8 cellular contexts compared by ENCODE assay signal in the genomic region with DNA sequence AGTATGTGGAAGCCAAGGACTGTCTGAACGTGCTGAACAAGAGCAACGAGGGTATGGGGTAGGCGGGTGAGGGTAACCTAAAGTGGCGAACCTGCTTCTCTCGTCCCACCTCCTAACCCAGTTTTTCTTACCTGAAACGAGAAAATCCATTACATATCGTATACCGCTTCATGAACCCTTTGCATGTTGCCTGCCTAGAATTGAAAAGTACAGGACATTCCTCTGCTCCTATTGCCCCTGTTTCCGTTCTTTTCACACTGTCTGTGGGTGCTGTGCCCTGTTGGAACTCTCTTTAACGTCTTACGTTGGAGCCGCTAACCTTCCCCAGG. TPM values are rescaled to one million over a fixed set of nuclear protein-coding genes. Genes with fewer than 3 reads are reported as not detected.
DNase-seq lines count a peak whose midpoint lies in the region; ATAC-seq and TF ChIP-seq lines count a peak whose summit lies in the region.

No MANE protein-coding gene starts in this region.

- TF ChIP-seq CTCF in HFF-Myc (IDR thresholded peaks at IDR 0.05; ENCODE audit: low read depth, low read length, missing control alignments): no peak
- no peak for TF ChIP-seq CTCF in spleen (IDR thresholded peaks at IDR 0.05 in 8 of 11, conservative IDR thresholded peaks at IDR 0.05 in 3 of 11)

- H3K36me3 ChIP-seq in iPS DF 6.9 (ENCODE audit: control insufficient read depth, insufficient read depth, low read length) (peaks cover 18% of the 10 kb centered on the region), spleen (peaks cover 0 to 52% (median 11%) of the 10 kb centered on the region in 6 donors)

- no peaks in the 10 kb centered on the region for H3K9me3 Mint-ChIP-seq in activated T-helper 17 cell treated with anti-CD3 and anti-CD28 coated beads, Interleukin-2, amount 50 U/mL, for 72 hours

- DNase-seq in HFF-Myc (ENCODE audit: extremely low read depth, low read depth): no peak
- DNase-seq in iPS DF 6.9 (ENCODE audit: low read depth, low spot score): no peak
- no peak for DNase-seq in spleen
- DNase-seq in activated effector memory CD4-positive, alpha-beta T cell treated with anti-CD3 and anti-CD28 coated beads, Interleukin-2, amount 50 U/mL, for 16 hours: no peak
- DNase-seq in ecto neural progenitor cell (ENCODE audit: low spot score): no peak

- TF ChIP-seq POLR2A in spleen (IDR thresholded peaks at IDR 0.05): no peak

- H3K4me1 ChIP-seq in iPS DF 6.9 (ENCODE audit: control insufficient read depth, insufficient read depth, low read length): no peaks in the 10 kb centered on the region
- peaks cover 24 to 63% (median 54%) of the 10 kb centered on the region in 6 donors for H3K4me1 ChIP-seq in spleen

- ATAC-seq in activated T-helper 17 cell treated with anti-CD3 and anti-CD28 coated beads, Interleukin-2, amount 50 U/mL, for 72 hours (replicated peaks): peak; percentile 3
- ATAC-seq in GM21576 (IDR thresholded peaks at IDR 0.05; ENCODE audit: unreplicated experiment): no peak
- no peak for ATAC-seq in GM21717 (IDR thresholded peaks at IDR 0.05; ENCODE audit: unreplicated experiment)

- no CpG with 5 or more reads among the region's 12 CpGs for WGBS in iPS DF 6.9 (ENCODE audit: insufficient coverage, insufficient read length)
- 6 to 9% (median 7%) methylated on average over 12 of the region's 12 CpGs for whole genome bisulfite sequencing in spleen, 5 donors

- H3K27me3 ChIP-seq in iPS DF 6.9 (ENCODE audit: control insufficient read depth, insufficient read depth, low read length): no peaks in the 10 kb centered on the region
- no peaks in the 10 kb centered on the region for H3K27me3 ChIP-seq in spleen (replicated peaks in 1 of 7)

- H3K4me3 ChIP-seq in HFF-Myc (replicated peaks; ENCODE audit: low read depth, low read length): peak overlapping the region; percentile 99
- peak overlapping the region; percentile 67 for H3K4me3 ChIP-seq in iPS DF 6.9 (ENCODE audit: low read length)
- H3K4me3 ChIP-seq in spleen: peak overlapping the region; percentile 40 to 98 (median 72)

- peak overlapping the region; percentile 97 for H3K27ac Mint-ChIP-seq in activated T-helper 17 cell treated with anti-CD3 and anti-CD28 coated beads, Interleukin-2, amount 50 U/mL, for 72 hours

- H3K9me3 ChIP-seq in iPS DF 6.9 (ENCODE audit: control insufficient read depth, insufficient read depth, low read length) (no peaks in the 10 kb centered on the region), spleen (no peaks in the 10 kb centered on the region)

- peak overlapping the region; percentile 95 for H3K4me3 Mint-ChIP-seq in activated T-helper 17 cell treated with anti-CD3 and anti-CD28 coated beads, Interleukin-2, amount 50 U/mL, for 72 hours

- H3K36me3 Mint-ChIP-seq in activated T-helper 17 cell treated with anti-CD3 and anti-CD28 coated beads, Interleukin-2, amount 50 U/mL, for 72 hours (ENCODE audit: low read depth): peaks cover 92% of the 10 kb centered on the region

- H3K4me1 Mint-ChIP-seq in activated T-helper 17 cell treated with anti-CD3 and anti-CD28 coated beads, Interleukin-2, amount 50 U/mL, for 72 hours: peaks cover 28% of the 10 kb centered on the region

- intact Hi-C loops in spleen (cut with DNase I; ENCODE audit: low total_unique reads): no loop called here

- no peaks in the 10 kb centered on the region for H3K27me3 Mint-ChIP-seq in activated T-helper 17 cell treated with anti-CD3 and anti-CD28 coated beads, Interleukin-2, amount 50 U/mL, for 72 hours

- H3K27ac ChIP-seq in iPS DF 6.9 (ENCODE audit: low read length): no peak overlapping the region
- H3K27ac ChIP-seq in spleen: peak overlapping the region; percentile 82 to 94 (median 86)

RNA-seq across cellular contexts. Expression of gene PFDN5, which starts 0.5 kb away (rescaled TPM):
- total RNA-seq in activated T-helper 17 cell treated with anti-CD3 and anti-CD28 coated beads, Interleukin-2, amount 50 U/mL, for 72 hours: 100 to 1,000 TPM; 250 to 347 TPM
- total RNA-seq in spleen: 100 to 1,000 TPM; 399 to 795 (median 497) TPM
- 1,000 to 10,000 TPM; 1,813 to 2,525 (median 1,837) TPM for polyA plus RNA-seq in spleen

RNA-seq across cellular contexts. Expression of gene MYG1, which starts 3.6 kb away (rescaled TPM):
- total RNA-seq in activated T-helper 17 cell treated with anti-CD3 and anti-CD28 coated beads, Interleukin-2, amount 50 U/mL, for 72 hours: 10 to 100 TPM; 48.7 to 76.5 TPM
- total RNA-seq in spleen: 10 to 100 TPM; 31.1 to 53.3 (median 34.9) TPM
- polyA plus RNA-seq in spleen: 10 to 100 TPM; 56.6 to 79.2 (median 76.0) TPM

RNA-seq across cellular contexts. Expression of gene AAAS, which starts 25.6 kb away (rescaled TPM):
- total RNA-seq in activated T-helper 17 cell treated with anti-CD3 and anti-CD28 coated beads, Interleukin-2, amount 50 U/mL, for 72 hours: 10 to 100 TPM; 42.3 to 44.8 TPM
- total RNA-seq in spleen: 10 to 100 TPM; 39.3 to 67.9 (median 49.7) TPM
- polyA plus RNA-seq in spleen: 10 to 100 TPM; 32.4 to 42.4 (median 33.5) TPM

RNA-seq across cellular contexts. Expression of gene ESPL1, which starts 27.8 kb away (rescaled TPM):
- 10 to 100 TPM; 80.1 to 92.1 TPM for total RNA-seq in activated T-helper 17 cell treated with anti-CD3 and anti-CD28 coated beads, Interleukin-2, amount 50 U/mL, for 72 hours
- total RNA-seq in spleen: 1 to 10 TPM; 1.7 to 7.2 (median 4.7) TPM
- polyA plus RNA-seq in spleen: 1 to 10 TPM in 1 of 3 donors, under 1 TPM in 2; 0.85 to 1.9 (median 0.93) TPM

RNA-seq across cellular contexts. Expression of gene SP7, which starts 40.3 kb away (rescaled TPM):
- not detected for total RNA-seq in activated T-helper 17 cell treated with anti-CD3 and anti-CD28 coated beads, Interleukin-2, amount 50 U/mL, for 72 hours
- not detected for total RNA-seq in spleen
- not detected for polyA plus RNA-seq in spleen
